16 cellular contexts compared by ENCODE assay signal in the genomic region with DNA sequence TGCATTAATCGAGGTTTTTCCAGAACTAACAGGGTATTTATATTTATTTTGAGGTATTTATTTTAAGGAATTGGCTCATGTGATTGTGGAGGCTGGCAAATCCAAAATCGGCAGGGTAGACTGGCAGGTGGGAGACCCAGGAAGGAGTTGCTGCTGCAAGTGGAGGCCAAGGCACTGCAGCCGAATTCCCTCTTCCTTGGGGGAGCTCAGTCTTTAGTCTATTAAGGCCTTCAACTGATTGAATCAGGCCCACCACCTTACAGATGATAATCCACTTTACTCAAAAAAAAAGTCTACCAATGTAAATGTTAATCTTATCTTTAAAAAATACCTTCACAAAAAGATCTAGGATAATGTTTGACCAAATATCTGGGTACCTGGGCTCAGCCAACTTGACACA. TPM values are rescaled to one million over a fixed set of nuclear protein-coding genes. Genes with fewer than 3 reads are reported as not detected.
A peak's percentile ranks its signal among the peaks of the same experiment; 100 is the strongest.
DNase-seq lines count a peak whose midpoint lies in the region; ATAC-seq and TF ChIP-seq lines count a peak whose summit lies in the region.
"Had no signal": no experiment of that assay in that cellular context is flagged by ENCODE, and none has a peak within 500 bp of the region (broad histone marks: within the 10 kb centered on the region; RNA-seq: fewer than 3 reads in every experiment).

No MANE protein-coding gene starts in this region.

- H3K27ac Mint-ChIP-seq in CD14-positive monocyte (peak overlapping the region in 5 of 7 donors; percentile 98 to 99 (median 99)), GM23338 (no peak overlapping the region)
- H3K27ac Mint-ChIP-seq in activated T-helper 2 cell treated with anti-CD3 and anti-CD28 coated beads, Interferon-gamma antibody, Interleukin-2, Interleukin-4, amounts not matched to agents 10 μg/mL and 5 μg/mL and 100 μg/mL, durations not matched to agents 14 hours and 24 hours and 36 hours: peak overlapping the region; percentile 96

- H3K4me1 Mint-ChIP-seq in CD14-positive monocyte: peaks cover 46% of the 10 kb centered on the region
- H3K4me1 Mint-ChIP-seq in activated T-helper 2 cell treated with anti-CD3 and anti-CD28 coated beads, Interferon-gamma antibody, Interleukin-2, Interleukin-4, amounts not matched to agents 10 μg/mL and 5 μg/mL and 100 μg/mL, durations not matched to agents 14 hours and 24 hours and 36 hours (ENCODE audit: low read depth): peaks cover 28% of the 10 kb centered on the region
- H3K4me1 Mint-ChIP-seq in GM23338: no peaks in the 10 kb centered on the region

- peak overlapping the region; percentile 72 for H3K9ac ChIP-seq in DND-41 (ENCODE audit: low read depth, low read length)
- peak overlapping the region; percentile 93 for H3K9ac ChIP-seq in mesenchymal stem cell (ENCODE audit: low read length)

- no peaks in the 10 kb centered on the region for H3K36me3 ChIP-seq in DND-41 (ENCODE audit: insufficient read depth, low read length)
- no peaks in the 10 kb centered on the region for H3K36me3 ChIP-seq in mesenchymal stem cell (ENCODE audit: control insufficient read depth in 1 of 2, insufficient read depth in 2 of 2, low read depth in 1 of 2, low read length in 2 of 2)
- no peaks in the 10 kb centered on the region for H3K36me3 ChIP-seq in GM23338 (ENCODE audit: insufficient read depth)
- H3K36me3 ChIP-seq: prostate gland, thoracic aorta had no signal

- H3K4me3 Mint-ChIP-seq in CD14-positive monocyte (no peak overlapping the region), GM23338 (no peak overlapping the region)
- H3K4me3 Mint-ChIP-seq in activated T-helper 2 cell treated with anti-CD3 and anti-CD28 coated beads, Interferon-gamma antibody, Interleukin-2, Interleukin-4, amounts not matched to agents 10 μg/mL and 5 μg/mL and 100 μg/mL, durations not matched to agents 14 hours and 24 hours and 36 hours (ENCODE audit: low read depth): no peak overlapping the region

- TF ChIP-seq CTCF in CD14-positive monocyte (IDR thresholded peaks at IDR 0.05) (no peak), DND-41 (IDR thresholded peaks at IDR 0.05; ENCODE audit: borderline replicate concordance, extremely low read depth, low read length, poor library complexity, severe bottlenecking) (no peak), GM23338 (conservative IDR thresholded peaks at IDR 0.05; ENCODE audit: low read depth in 2 of 2) (no peak)

- H3K79me2 ChIP-seq in DND-41 (ENCODE audit: insufficient read depth, low read length) (peaks cover 24% of the 10 kb centered on the region), GM23338 (replicated peaks; ENCODE audit: insufficient read depth) (no peaks in the 10 kb centered on the region)
- H3K79me2 ChIP-seq: hepatocyte had no signal

- intact Hi-C loops in CD14-positive monocyte (cut with micrococcal nuclease): loop anchor here in 1 of 2 donors (5.0 kb wide), 1 partner anchor 70 kb away; a partner anchor contains a TSS
- intact Hi-C loops in activated T-helper 2 cell treated with anti-CD3 and anti-CD28 coated beads, Interferon-gamma antibody, Interleukin-2, Interleukin-4, amounts not matched to agents 10 μg/mL and 5 μg/mL and 100 μg/mL, durations not matched to agents 14 hours and 24 hours and 36 hours (cut with micrococcal nuclease): no loop called here

- H2BK15ac ChIP-seq in mesenchymal stem cell (ENCODE audit: low read depth, poor library complexity, severe bottlenecking): no peak overlapping the region

- H3K36me3 Mint-ChIP-seq in CD14-positive monocyte (peaks cover 4 to 8% of the 10 kb centered on the region in 2 donors), GM23338 (ENCODE audit: low read depth) (no peaks in the 10 kb centered on the region)
- H3K36me3 Mint-ChIP-seq in activated T-helper 2 cell treated with anti-CD3 and anti-CD28 coated beads, Interferon-gamma antibody, Interleukin-2, Interleukin-4, amounts not matched to agents 10 μg/mL and 5 μg/mL and 100 μg/mL, durations not matched to agents 14 hours and 24 hours and 36 hours (ENCODE audit: low read depth): peaks cover 34% of the 10 kb centered on the region

- no peak for DNase-seq in CD14-positive monocyte (ENCODE audit: low spot score)
- DNase-seq in DND-41: no peak
- DNase-seq in activated T-helper 2 cell treated with anti-CD3 and anti-CD28 coated beads, Interferon-gamma antibody, Interleukin-2, Interleukin-4, amounts not matched to agents 10 μg/mL and 5 μg/mL and 100 μg/mL, durations not matched to agents 14 hours and 24 hours and 36 hours (ENCODE audit: low spot score): no peak
- no peak for DNase-seq in mesenchymal stem cell
- DNase-seq in GM23338 (ENCODE audit: low spot score): no peak
- no peak for DNase-seq in MV-4-11 (lab: John Stamatoyannopoulos, UW)
- DNase-seq: amniotic stem cell; NCI-H1048; stimulated activated CD4-positive, alpha-beta T cell treated with anti-CD3 and anti-CD28 coated beads, Interleukin-15, amount 100 ng/mL, for 24 hours had no signal

- WGBS in mesenchymal stem cell: 68% methylated on average over 3 of the region's 3 CpGs

- H3K4ac ChIP-seq in mesenchymal stem cell (ENCODE audit: low read depth in 1 of 2, low read length in 2 of 2): no peak overlapping the region

- H3K27ac ChIP-seq in DND-41 (ENCODE audit: low read length): peak overlapping the region; percentile 93; the same call in 1 of the 2 replicates
- H3K27ac ChIP-seq in mesenchymal stem cell (ENCODE audit: low read length, poor library complexity, severe bottlenecking): no peak overlapping the region
- H3K27ac ChIP-seq in GM23338 (ENCODE audit: low read depth): no peak overlapping the region
- H3K27ac ChIP-seq: hepatocyte had no signal

- H3K4me2 ChIP-seq in DND-41 (ENCODE audit: insufficient read depth, low read length) (peak overlapping the region; percentile 84), mesenchymal stem cell (ENCODE audit: low read length, poor library complexity, severe bottlenecking) (no peak overlapping the region), GM23338 (no peak overlapping the region)
- H3K4me2 ChIP-seq: hepatocyte had no signal

- H3K4me1 ChIP-seq in DND-41 (ENCODE audit: insufficient read depth, low read length) (peaks cover 40% of the 10 kb centered on the region), mesenchymal stem cell (ENCODE audit: control insufficient read depth, insufficient read depth, low read depth, low read length) (peaks cover 1% of the 10 kb centered on the region), GM23338 (ENCODE audit: insufficient read depth) (no peaks in the 10 kb centered on the region)
- H3K4me1 ChIP-seq: prostate gland had no signal

- ATAC-seq in DND-41 (ENCODE audit: insufficient read depth, low read depth) (no peak), GM23338 (no peak), GM19467 (IDR thresholded peaks at IDR 0.05; ENCODE audit: unreplicated experiment) (no peak)
- ATAC-seq: left colon, Right ventricle myocardium inferior had no signal

- no peak overlapping the region for H3K14ac ChIP-seq in mesenchymal stem cell (ENCODE audit: low read length in 2 of 2)

- H4K91ac ChIP-seq in mesenchymal stem cell (ENCODE audit: low read length): no peak overlapping the region

- H4K20me1 ChIP-seq in DND-41 (ENCODE audit: insufficient read depth, low read length): no peaks in the 10 kb centered on the region
- H4K20me1 ChIP-seq in GM23338 (replicated peaks; ENCODE audit: insufficient read depth): no peaks in the 10 kb centered on the region

- no peaks in the 10 kb centered on the region for H3K9me3 Mint-ChIP-seq in CD14-positive monocyte
- peaks cover 12% of the 10 kb centered on the region for H3K9me3 Mint-ChIP-seq in activated T-helper 2 cell treated with anti-CD3 and anti-CD28 coated beads, Interferon-gamma antibody, Interleukin-2, Interleukin-4, amounts not matched to agents 10 μg/mL and 5 μg/mL and 100 μg/mL, durations not matched to agents 14 hours and 24 hours and 36 hours
- no peaks in the 10 kb centered on the region for H3K9me3 Mint-ChIP-seq in GM23338
- H3K9me3 Mint-ChIP-seq: dendritic cell treated with granulocyte-macrophage colony-stimulating factor and Interleukin-4, amounts not matched to agents 40 ng/mL and 50 ng/mL, for 4 days had no signal

- no peak overlapping the region for H3K4me3 ChIP-seq in DND-41 (ENCODE audit: low read depth in 1 of 2, low read length in 2 of 2)
- H3K4me3 ChIP-seq in mesenchymal stem cell (ENCODE audit: insufficient read depth in 1 of 2, low read depth in 1 of 2, low read length in 2 of 2): no peak overlapping the region
- H3K4me3 ChIP-seq in GM23338: no peak overlapping the region
- H3K4me3 ChIP-seq: hepatocyte had no signal

- H3K23ac ChIP-seq in mesenchymal stem cell (ENCODE audit: low read length in 2 of 2): no peak overlapping the region

- H2BK12ac ChIP-seq in mesenchymal stem cell (ENCODE audit: low read length in 2 of 2): no peak overlapping the region

- H3K27me3 Mint-ChIP-seq in CD14-positive monocyte (ENCODE audit: low read depth in 3 of 3): no peaks in the 10 kb centered on the region
- no peaks in the 10 kb centered on the region for H3K27me3 Mint-ChIP-seq in activated T-helper 2 cell treated with anti-CD3 and anti-CD28 coated beads, Interferon-gamma antibody, Interleukin-2, Interleukin-4, amounts not matched to agents 10 μg/mL and 5 μg/mL and 100 μg/mL, durations not matched to agents 14 hours and 24 hours and 36 hours (ENCODE audit: low read depth)
- H3K27me3 Mint-ChIP-seq in GM23338 (ENCODE audit: insufficient read depth, low read depth, poor library complexity): peaks cover 5% of the 10 kb centered on the region
- H3K27me3 Mint-ChIP-seq: dendritic cell treated with granulocyte-macrophage colony-stimulating factor and Interleukin-4, amounts not matched to agents 40 ng/mL and 50 ng/mL, for 4 days had no signal

- no peaks in the 10 kb centered on the region for H3K79me1 ChIP-seq in mesenchymal stem cell (replicated peaks; ENCODE audit: low read length, poor library complexity, severe bottlenecking)

- H2AK5ac ChIP-seq in mesenchymal stem cell (ENCODE audit: low read length, severe bottlenecking): no peak overlapping the region

- H2AFZ ChIP-seq in DND-41 (ENCODE audit: low read depth, low read length) (peak overlapping the region; percentile 88; the same call in 1 of the 2 replicates), mesenchymal stem cell (ENCODE audit: low read depth, low read length) (no peak overlapping the region), GM23338 (no peak overlapping the region)
- H2AFZ ChIP-seq: hepatocyte had no signal

- no peaks in the 10 kb centered on the region for H3K27me3 ChIP-seq in DND-41 (ENCODE audit: insufficient read depth, low read length, poor library complexity)
- H3K27me3 ChIP-seq in mesenchymal stem cell (ENCODE audit: control insufficient read depth in 1 of 2, insufficient read depth in 1 of 2, low read length in 2 of 2): no peaks in the 10 kb centered on the region
- no peaks in the 10 kb centered on the region for H3K27me3 ChIP-seq in GM23338 (ENCODE audit: insufficient read depth)
- H3K27me3 ChIP-seq: hepatocyte had no signal

- no peaks in the 10 kb centered on the region for H3K9me2 ChIP-seq in GM23338 (ENCODE audit: insufficient read depth)

- peaks cover under 1% of the 10 kb centered on the region for H3K9me3 ChIP-seq in DND-41 (ENCODE audit: insufficient read depth, low read length, severe bottlenecking)
- no peaks in the 10 kb centered on the region for H3K9me3 ChIP-seq in mesenchymal stem cell (ENCODE audit: control insufficient read depth, low read length)
- H3K9me3 ChIP-seq: prostate gland, thoracic aorta had no signal

- no peak overlapping the region for H2BK120ac ChIP-seq in mesenchymal stem cell (ENCODE audit: low read depth, low read length)

- H2BK5ac ChIP-seq in mesenchymal stem cell (ENCODE audit: low read depth, low read length, poor library complexity, severe bottlenecking): no peak overlapping the region

- no peak overlapping the region for H3K18ac ChIP-seq in mesenchymal stem cell (ENCODE audit: low read depth in 1 of 2, low read length in 2 of 2)

- H3F3A ChIP-seq in GM23338 (replicated peaks; ENCODE audit: low read depth): no peaks in the 10 kb centered on the region

- no peak overlapping the region for H4K8ac ChIP-seq in mesenchymal stem cell (ENCODE audit: low read length)

RNA-seq across cellular contexts. Expression of a gene that starts 1.2 kb away (rescaled TPM):
- polyA plus RNA-seq in CD14-positive monocyte (10 to 100 TPM; 40.1 to 55.9 TPM), GM23338 (2016; fragmentation: Nextera tagmentation; extraction: Ambion mirVana) (0.10 TPM in 2 replicates)
- total RNA-seq in activated T-helper 2 cell treated with anti-CD3 and anti-CD28 coated beads, Interferon-gamma antibody, Interleukin-2, Interleukin-4, amounts not matched to agents 10 μg/mL and 5 μg/mL and 100 μg/mL, durations not matched to agents 14 hours and 24 hours and 36 hours: 86.4 and 88.3 TPM in 2 replicates
- polyA plus RNA-seq in mesenchymal stem cell (2013, experiment 1 of 2): 0.48 TPM
- polyA plus RNA-seq in mesenchymal stem cell (2013, experiment 2 of 2): 0.41 TPM
- not detected in 2 replicates for total RNA-seq in GM23338 (2014; rRNA removed; shearing (Covaris generic))
- polyA plus RNA-seq: hepatocyte had no signal

RNA-seq across cellular contexts. Expression of a gene that starts 38.9 kb away (rescaled TPM):
- polyA plus RNA-seq in CD14-positive monocyte (10 to 100 TPM; 22.0 to 41.9 TPM), GM23338 (2016; fragmentation: Nextera tagmentation; extraction: Ambion mirVana) (0.21 and 0.27 TPM in 2 replicates)
- total RNA-seq in activated T-helper 2 cell treated with anti-CD3 and anti-CD28 coated beads, Interferon-gamma antibody, Interleukin-2, Interleukin-4, amounts not matched to agents 10 μg/mL and 5 μg/mL and 100 μg/mL, durations not matched to agents 14 hours and 24 hours and 36 hours: 27.2 and 29.6 TPM in 2 replicates
- 4.0 TPM for polyA plus RNA-seq in mesenchymal stem cell (2013, experiment 1 of 2)
- 4.0 TPM for polyA plus RNA-seq in mesenchymal stem cell (2013, experiment 2 of 2)
- total RNA-seq in GM23338 (2014; rRNA removed; shearing (Covaris generic)): 1.4 and 2.6 TPM in 2 replicates

Comparison
In these comparisons a context has a peak if more than half of its experiments do, and no peak if none do; other contexts are left out.
1. RNA of a gene that starts 1.2 kb away (total RNA-seq): 86.4 to 88.3 TPM in activated T-helper 2 cell treated with anti-CD3 and anti-CD28 coated beads, Interferon-gamma antibody, Interleukin-2, Interleukin-4, amounts not matched to agents 10 μg/mL and 5 μg/mL and 100 μg/mL, durations not matched to agents 14 hours and 24 hours and 36 hours; not detected in GM23338; every median in the first group is over 10 times any median in the second.